Comparison of ENCODE assay signal across 16 cellular contexts in the genomic region with DNA sequence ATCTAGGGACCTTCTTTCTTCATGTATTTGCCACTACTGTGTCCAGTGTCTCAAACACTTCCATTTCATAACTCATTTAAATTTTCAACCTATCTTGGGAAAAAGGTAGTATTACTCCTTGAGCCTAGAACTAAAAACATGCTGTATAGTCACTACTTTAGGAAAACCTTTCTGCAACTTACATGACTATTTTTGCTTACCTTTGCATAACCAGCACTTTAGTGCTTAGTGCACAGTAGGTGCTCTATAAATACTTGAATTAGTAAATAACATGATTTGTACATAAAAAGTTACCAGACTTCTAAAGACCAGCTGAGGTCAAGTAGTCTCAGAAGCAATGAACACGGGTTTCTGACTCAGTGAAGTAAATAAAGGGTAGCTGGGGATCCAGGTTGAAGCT.
A peak's percentile ranks its signal among the peaks of the same experiment; 100 is the strongest.
DNase-seq lines count a peak whose midpoint lies in the region; ATAC-seq, FAIRE-seq and TF ChIP-seq lines count a peak whose summit lies in the region.
"Had no signal": no experiment of that assay in that cellular context is flagged by ENCODE, and none has a peak within 500 bp of the region (broad histone marks: within the 10 kb centered on the region; RNA-seq: fewer than 3 reads in every experiment).

No MANE protein-coding gene starts in this region.

- no peaks in the 10 kb centered on the region for H3K9me3 ChIP-seq in HepG2 (ENCODE audit: low read length)
- H3K9me3 ChIP-seq in right lobe of liver = no peaks in the 10 kb centered on the region
- no peaks in the 10 kb centered on the region for H3K9me3 ChIP-seq in CD8-positive, alpha-beta memory T cell (ENCODE audit: low read length)
- H3K9me3 ChIP-seq: BLaER1 had no signal

- ATAC-seq in HepG2 (no peak), right lobe of liver (no peak), naive B cell (ENCODE audit: low read depth in 2 of 2) (no peak)

- H3K36me3 ChIP-seq in HepG2 (replicated peaks in 1 of 2; ENCODE audit: control insufficient read depth in 1 of 2, insufficient read depth in 2 of 2, low read length in 2 of 2) (peaks cover 2 to 13% of the 10 kb centered on the region in 2 experiments; a peak in 2 of 5 replicates), right lobe of liver (no peaks in the 10 kb centered on the region)
- H3K36me3 ChIP-seq in CD8-positive, alpha-beta memory T cell (ENCODE audit: insufficient read depth, low read length) = no peaks in the 10 kb centered on the region

- peak overlapping the region in 5 of 8 donors; percentile 14 to 48 (median 41) for H3K27ac Mint-ChIP-seq in CD8-positive, alpha-beta memory T cell
- H3K27ac Mint-ChIP-seq in naive B cell = peak overlapping the region in 4 of 6 donors; percentile 6 to 75 (median 72)
- H3K27ac Mint-ChIP-seq: CD14-positive monocyte, GM23338 had no signal

- H3K79me2 ChIP-seq in HepG2 (ENCODE audit: insufficient read depth, low read length) = no peaks in the 10 kb centered on the region

- no peaks in the 10 kb centered on the region for H3K27me3 ChIP-seq in HepG2 (ENCODE audit: control insufficient read depth in 1 of 2, insufficient read depth in 2 of 2, low read length in 2 of 2)
- H3K27me3 ChIP-seq in right lobe of liver = no peaks in the 10 kb centered on the region
- no peaks in the 10 kb centered on the region for H3K27me3 ChIP-seq in CD8-positive, alpha-beta memory T cell (ENCODE audit: insufficient read depth, low read length, poor library complexity, severe bottlenecking)
- H3K27me3 ChIP-seq: BLaER1 had no signal

- TF ChIP-seq EP300 in HepG2 (IDR thresholded peaks at IDR 0.05; ENCODE audit: low read depth in 2 of 2, low read length in 2 of 2) = no peak
- no peak for TF ChIP-seq EP300 in HepG2 (CRISPR knock-in tag; IDR thresholded peaks at IDR 0.05; ENCODE audit: borderline replicate concordance)

- peaks cover 6 to 8% (median 8%) of the 10 kb centered on the region in 3 donors for H3K4me1 Mint-ChIP-seq in CD8-positive, alpha-beta memory T cell
- peaks cover 0 to 3% (median 0%) of the 10 kb centered on the region in 3 donors for H3K4me1 Mint-ChIP-seq in naive B cell

- CTCF ChIA-PET in HepG2 (lab: Yijun Ruan, JAX; ENCODE audit: low intra/inter-chr PET ratio, low total read pairs) = no interaction called here
- CTCF ChIA-PET in CD8-positive, alpha-beta memory T cell (lab: Charles Lee) = no interaction called here

- no peak overlapping the region for H3K4me2 ChIP-seq in HepG2 (ENCODE audit: low read depth, low read length)
- H3K4me2 ChIP-seq: BLaER1 had no signal

- H3K9me3 Mint-ChIP-seq in CD8-positive, alpha-beta memory T cell = no peaks in the 10 kb centered on the region
- no peaks in the 10 kb centered on the region for H3K9me3 Mint-ChIP-seq in naive B cell
- H3K9me3 Mint-ChIP-seq: GM23338 had no signal

- H3K9ac ChIP-seq in HepG2 (ENCODE audit: insufficient read depth, low read depth, low read length) = no peak overlapping the region
- H3K9ac ChIP-seq: BLaER1 had no signal

- H3K27ac ChIP-seq in HepG2 (ENCODE audit: extremely low read length, insufficient read depth, low read length) (no peak overlapping the region), right lobe of liver (no peak overlapping the region)
- H3K27ac ChIP-seq in CD8-positive, alpha-beta memory T cell (ENCODE audit: low read depth, low read length) = no peak overlapping the region
- H3K27ac ChIP-seq: BLaER1 had no signal

- H3K4me3 ChIP-seq in HepG2 (replicated peaks in 1 of 3; ENCODE audit: insufficient read depth in 1 of 3, low read depth in 2 of 3, low read length in 3 of 3) = no peak overlapping the region
- no peak overlapping the region for H3K4me3 ChIP-seq in right lobe of liver
- no peak overlapping the region for H3K4me3 ChIP-seq in CD8-positive, alpha-beta memory T cell (ENCODE audit: low read length)
- H3K4me3 ChIP-seq: BLaER1, GM23338 had no signal

- no peak overlapping the region for H3K4me3 Mint-ChIP-seq in CD8-positive, alpha-beta memory T cell
- H3K4me3 Mint-ChIP-seq in naive B cell = no peak overlapping the region
- H3K4me3 Mint-ChIP-seq: CD14-positive monocyte, GM23338 had no signal

- DNase-seq in HepG2 (ENCODE audit: low spot score) = no peak
- DNase-seq in right lobe of liver = no peak
- DNase-seq in CD8-positive, alpha-beta memory T cell = no peak
- no peak for DNase-seq in naive B cell
- DNase-seq in DMS79 treated with DMSO at 0.1 percent for 48 hours (lab: John Stamatoyannopoulos, UW) = no peak
- DNase-seq in NCI-H1694 treated with DMSO at 0.1 percent for 48 hours (lab: John Stamatoyannopoulos, UW) = no peak
- DNase-seq: ACHN, DMS153, DMS79, GF-D8, HCEC 1CT, KBM-7 had no signal

- TF ChIP-seq RAD21 in HepG2 (CRISPR knock-in tag; IDR thresholded peaks at IDR 0.05) = no peak

- 78% methylated on average over 1 of the region's 1 CpG for WGBS in HepG2 (ENCODE audit: low lambda C conversion rate)
- WGBS in right lobe of liver (ENCODE audit: insufficient coverage, low coverage, low lambda C conversion rate, missing lambda C conversion rate) = 83% methylated on average over 1 of the region's 1 CpG

- BruUV-seq in HepG2 (replicated peaks; lab: Mats Ljungman, UMichigan) = no TSS peak

- intact Hi-C loops in HepG2 (cut with micrococcal nuclease; ENCODE audit: unreplicated experiment) (no loop called here), right lobe of liver (cut with DNase I) (no loop called here)

- TF ChIP-seq CTCF in HepG2 (CRISPR knock-in tag; IDR thresholded peaks at IDR 0.05) (no peak), right lobe of liver (IDR thresholded peaks at IDR 0.05) (no peak)

- POLR2A ChIA-PET in HepG2 (lab: Yijun Ruan, JAX) = no interaction called here
- POLR2A ChIA-PET in CD8-positive, alpha-beta memory T cell (lab: Charles Lee) = no interaction called here

- TF ChIP-seq POLR2A in HepG2 (IDR thresholded peaks at IDR 0.05; ENCODE audit: insufficient read depth in 1 of 2, low read depth in 2 of 2, low read length in 2 of 2) = no peak
- TF ChIP-seq POLR2A in right lobe of liver (IDR thresholded peaks at IDR 0.05) = no peak

- no peaks in the 10 kb centered on the region for H3K27me3 Mint-ChIP-seq in CD8-positive, alpha-beta memory T cell
- H3K27me3 Mint-ChIP-seq in naive B cell = no peaks in the 10 kb centered on the region

- H3K4me1 ChIP-seq in HepG2 (ENCODE audit: insufficient read depth, low read length) (no peaks in the 10 kb centered on the region), right lobe of liver (peaks cover 0 to 9% (median 3%) of the 10 kb centered on the region in 4 donors)
- H3K4me1 ChIP-seq in CD8-positive, alpha-beta memory T cell (ENCODE audit: insufficient read depth, low read length) = no peaks in the 10 kb centered on the region
- H3K4me1 ChIP-seq: BLaER1 had no signal

- H3K36me3 Mint-ChIP-seq in CD8-positive, alpha-beta memory T cell = peaks cover 0 to 8% (median 7%) of the 10 kb centered on the region in 3 donors
- peaks cover 0 to 5% of the 10 kb centered on the region in 2 donors for H3K36me3 Mint-ChIP-seq in naive B cell

- no peaks in the 10 kb centered on the region for H4K20me1 ChIP-seq in HepG2 (ENCODE audit: insufficient read depth, low read length)
- H4K20me1 ChIP-seq: BLaER1 had no signal

- no peak for FAIRE-seq in HepG2 (lab: Jason Lieb, UNC)
- FAIRE-seq: H54 had no signal

- in situ Hi-C loops in HepG2 (cut with HindIII; ENCODE audit: extremely low pct_ligation_motif_present, low pct_unique_long_range_greater_than_20kb) = no loop called here

- H2AFZ ChIP-seq in HepG2 (ENCODE audit: low read length) = no peak overlapping the region
- H2AFZ ChIP-seq: GM23338 had no signal

TF ChIP-seq in HepG2, 621 proteins besides CTCF, POLR2A, EP300 and RAD21:
- peak; percentile 77 to 88; a peak in 3 of 4 replicates for TF ChIP-seq MAFK (conservative IDR thresholded peaks at IDR 0.05 in 1 of 2, IDR thresholded peaks at IDR 0.05 in 1 of 2; ENCODE audit: low read length in 2 of 2)
- TF ChIP-seq YEATS4 (CRISPR knock-in tag; IDR thresholded peaks at IDR 0.05; ENCODE audit: borderline replicate concordance) = no peak
- no peak for TF ChIP-seq SETDB1 (CRISPR knock-in tag; IDR thresholded peaks at IDR 0.05; ENCODE audit: borderline replicate concordance)
- TF ChIP-seq MAFF (IDR thresholded peaks at IDR 0.05; ENCODE audit: low read depth, low read length) = peak; percentile 83
- TF ChIP-seq RBM22 (optimal IDR thresholded peaks at IDR 0.05; ENCODE audit: low read length) = peak; percentile 60
TF ChIP-seq in HepG2: peak in this region for 3.
